In the genomic region with DNA sequence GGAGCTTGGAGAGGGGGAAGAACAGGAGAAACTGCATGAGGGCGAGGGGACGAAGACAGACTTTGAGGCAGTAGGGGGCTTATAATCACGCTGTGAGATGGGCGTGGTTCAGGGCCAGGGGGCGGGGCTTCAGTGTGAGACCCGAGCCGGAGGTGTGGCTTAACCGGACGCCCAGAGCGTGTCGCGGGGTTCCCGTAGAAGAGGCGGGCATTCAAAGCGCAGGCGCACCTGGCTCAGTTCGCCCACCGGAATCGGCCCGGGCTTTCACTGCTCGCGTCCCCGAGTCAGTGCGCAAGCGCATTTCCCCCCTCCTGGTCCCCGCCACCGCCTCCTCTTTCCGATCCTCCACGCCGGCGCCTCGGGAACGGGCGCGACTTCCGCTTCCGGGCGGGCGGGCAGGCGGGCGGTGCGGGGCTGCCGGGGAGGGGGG, we compare ENCODE assay signal across 1 cellular context.
TF ChIP-seq lines count a peak whose summit lies in the region.

No MANE protein-coding gene starts in this region.

TF ChIP-seq in K562, 482 proteins besides CTCF, POLR2A, EP300 and RAD21 (continued from another document and continues in another):
- TF ChIP-seq, protein P1, sequence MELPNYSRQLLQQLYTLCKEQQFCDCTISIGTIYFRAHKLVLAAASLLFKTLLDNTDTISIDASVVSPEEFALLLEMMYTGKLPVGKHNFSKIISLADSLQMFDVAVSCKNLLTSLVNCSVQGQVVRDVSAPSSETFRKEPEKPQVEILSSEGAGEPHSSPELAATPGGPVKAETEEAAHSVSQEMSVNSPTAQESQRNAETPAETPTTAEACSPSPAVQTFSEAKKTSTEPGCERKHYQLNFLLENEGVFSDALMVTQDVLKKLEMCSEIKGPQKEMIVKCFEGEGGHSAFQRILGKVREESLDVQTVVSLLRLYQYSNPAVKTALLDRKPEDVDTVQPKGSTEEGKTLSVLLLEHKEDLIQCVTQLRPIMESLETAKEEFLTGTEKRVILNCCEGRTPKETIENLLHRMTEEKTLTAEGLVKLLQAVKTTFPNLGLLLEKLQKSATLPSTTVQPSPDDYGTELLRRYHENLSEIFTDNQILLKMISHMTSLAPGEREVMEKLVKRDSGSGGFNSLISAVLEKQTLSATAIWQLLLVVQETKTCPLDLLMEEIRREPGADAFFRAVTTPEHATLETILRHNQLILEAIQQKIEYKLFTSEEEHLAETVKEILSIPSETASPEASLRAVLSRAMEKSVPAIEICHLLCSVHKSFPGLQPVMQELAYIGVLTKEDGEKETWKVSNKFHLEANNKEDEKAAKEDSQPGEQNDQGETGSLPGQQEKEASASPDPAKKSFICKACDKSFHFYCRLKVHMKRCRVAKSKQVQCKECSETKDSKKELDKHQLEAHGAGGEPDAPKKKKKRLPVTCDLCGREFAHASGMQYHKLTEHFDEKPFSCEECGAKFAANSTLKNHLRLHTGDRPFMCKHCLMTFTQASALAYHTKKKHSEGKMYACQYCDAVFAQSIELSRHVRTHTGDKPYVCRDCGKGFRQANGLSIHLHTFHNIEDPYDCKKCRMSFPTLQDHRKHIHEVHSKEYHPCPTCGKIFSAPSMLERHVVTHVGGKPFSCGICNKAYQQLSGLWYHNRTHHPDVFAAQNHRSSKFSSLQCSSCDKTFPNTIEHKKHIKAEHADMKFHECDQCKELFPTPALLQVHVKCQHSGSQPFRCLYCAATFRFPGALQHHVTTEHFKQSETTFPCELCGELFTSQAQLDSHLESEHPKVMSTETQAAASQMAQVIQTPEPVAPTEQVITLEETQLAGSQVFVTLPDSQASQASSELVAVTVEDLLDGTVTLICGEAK (IDR thresholded peaks at IDR 0.05): peak; percentile 89
- TF ChIP-seq, protein P1 (CRISPR knock-in tag; IDR thresholded peaks at IDR 0.05): no peak
- TF ChIP-seq ZFP91 (CRISPR knock-in tag; IDR thresholded peaks at IDR 0.05): no peak
- no peak for TF ChIP-seq PHF21A (IDR thresholded peaks at IDR 0.05; ENCODE audit: borderline replicate concordance, low read depth)
- no peak for TF ChIP-seq ZNF695 (CRISPR knock-in tag; IDR thresholded peaks at IDR 0.05)
- peak; percentile 68 for TF ChIP-seq EGR1 (conservative IDR thresholded peaks at IDR 0.05)
- TF ChIP-seq MAFG (tag; conservative IDR thresholded peaks at IDR 0.05): no peak
- TF ChIP-seq FOXK1 (CRISPR knock-in tag; IDR thresholded peaks at IDR 0.05; ENCODE audit: borderline replicate concordance): no peak
- no peak for TF ChIP-seq GTF2F1 (IDR thresholded peaks at IDR 0.05; ENCODE audit: low read depth, low read length)
- no peak for TF ChIP-seq STAG1 (CRISPR knock-in tag; IDR thresholded peaks at IDR 0.05; ENCODE audit: borderline replicate concordance)
- TF ChIP-seq SMAD1 (IDR thresholded peaks at IDR 0.05; ENCODE audit: low read depth, low read length, partially characterized antibody): no peak
- no peak for TF ChIP-seq IRF2 (CRISPR knock-in tag; IDR thresholded peaks at IDR 0.05)
- TF ChIP-seq MEIS2 (IDR thresholded peaks at IDR 0.05; ENCODE audit: partially characterized antibody): peak; percentile 81
- TF ChIP-seq, protein P2, sequence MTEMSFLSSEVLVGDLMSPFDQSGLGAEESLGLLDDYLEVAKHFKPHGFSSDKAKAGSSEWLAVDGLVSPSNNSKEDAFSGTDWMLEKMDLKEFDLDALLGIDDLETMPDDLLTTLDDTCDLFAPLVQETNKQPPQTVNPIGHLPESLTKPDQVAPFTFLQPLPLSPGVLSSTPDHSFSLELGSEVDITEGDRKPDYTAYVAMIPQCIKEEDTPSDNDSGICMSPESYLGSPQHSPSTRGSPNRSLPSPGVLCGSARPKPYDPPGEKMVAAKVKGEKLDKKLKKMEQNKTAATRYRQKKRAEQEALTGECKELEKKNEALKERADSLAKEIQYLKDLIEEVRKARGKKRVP (CRISPR knock-in tag; IDR thresholded peaks at IDR 0.05): no peak
- no peak for TF ChIP-seq ZNF668 (CRISPR knock-in tag; IDR thresholded peaks at IDR 0.05)
- TF ChIP-seq ILK (tag; IDR thresholded peaks at IDR 0.05; ENCODE audit: borderline replicate concordance, low read depth): no peak
- TF ChIP-seq PTTG1 (tag; IDR thresholded peaks at IDR 0.05; ENCODE audit: low read depth): no peak
- TF ChIP-seq KLF16 (IDR thresholded peaks at IDR 0.05): no peak
- peak; percentile 94 for TF ChIP-seq ELF1 (tag; IDR thresholded peaks at IDR 0.05)
- no peak for TF ChIP-seq ZBTB8A (IDR thresholded peaks at IDR 0.05; ENCODE audit: partially characterized antibody)
- TF ChIP-seq POU5F1 (IDR thresholded peaks at IDR 0.05; ENCODE audit: borderline replicate concordance, low read depth, low read length, partially characterized antibody): peak; percentile 27
- TF ChIP-seq HNRNPUL1 (IDR thresholded peaks at IDR 0.05; ENCODE audit: low read length): no peak
- no peak for TF ChIP-seq SIN3A (IDR thresholded peaks at IDR 0.05; ENCODE audit: borderline replicate concordance in 2 of 2, control insufficient read depth in 1 of 2, low read depth in 2 of 2, low read length in 2 of 2)
- TF ChIP-seq ZNF354B (CRISPR knock-in tag; IDR thresholded peaks at IDR 0.05): no peak
- no peak for TF ChIP-seq HBP1 (CRISPR knock-in tag; IDR thresholded peaks at IDR 0.05)
- TF ChIP-seq ZNF184 (CRISPR knock-in tag; IDR thresholded peaks at IDR 0.05): no peak
- TF ChIP-seq SMARCE1 (IDR thresholded peaks at IDR 0.05): no peak
- TF ChIP-seq, protein P3, sequence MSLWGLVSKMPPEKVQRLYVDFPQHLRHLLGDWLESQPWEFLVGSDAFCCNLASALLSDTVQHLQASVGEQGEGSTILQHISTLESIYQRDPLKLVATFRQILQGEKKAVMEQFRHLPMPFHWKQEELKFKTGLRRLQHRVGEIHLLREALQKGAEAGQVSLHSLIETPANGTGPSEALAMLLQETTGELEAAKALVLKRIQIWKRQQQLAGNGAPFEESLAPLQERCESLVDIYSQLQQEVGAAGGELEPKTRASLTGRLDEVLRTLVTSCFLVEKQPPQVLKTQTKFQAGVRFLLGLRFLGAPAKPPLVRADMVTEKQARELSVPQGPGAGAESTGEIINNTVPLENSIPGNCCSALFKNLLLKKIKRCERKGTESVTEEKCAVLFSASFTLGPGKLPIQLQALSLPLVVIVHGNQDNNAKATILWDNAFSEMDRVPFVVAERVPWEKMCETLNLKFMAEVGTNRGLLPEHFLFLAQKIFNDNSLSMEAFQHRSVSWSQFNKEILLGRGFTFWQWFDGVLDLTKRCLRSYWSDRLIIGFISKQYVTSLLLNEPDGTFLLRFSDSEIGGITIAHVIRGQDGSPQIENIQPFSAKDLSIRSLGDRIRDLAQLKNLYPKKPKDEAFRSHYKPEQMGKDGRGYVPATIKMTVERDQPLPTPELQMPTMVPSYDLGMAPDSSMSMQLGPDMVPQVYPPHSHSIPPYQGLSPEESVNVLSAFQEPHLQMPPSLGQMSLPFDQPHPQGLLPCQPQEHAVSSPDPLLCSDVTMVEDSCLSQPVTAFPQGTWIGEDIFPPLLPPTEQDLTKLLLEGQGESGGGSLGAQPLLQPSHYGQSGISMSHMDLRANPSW (CRISPR knock-in tag; IDR thresholded peaks at IDR 0.05): no peak
- TF ChIP-seq PHF8 (IDR thresholded peaks at IDR 0.05; ENCODE audit: borderline replicate concordance, low read length): peak; percentile 42; the same call in 1 of the 2 replicates
- no peak for TF ChIP-seq SNRNP70 (optimal IDR thresholded peaks at IDR 0.05; ENCODE audit: low read depth, low read length)
- TF ChIP-seq HNRNPL (IDR thresholded peaks at IDR 0.05; ENCODE audit: low read depth, low read length): no peak
- TF ChIP-seq YBX1 (IDR thresholded peaks at IDR 0.05): no peak
- no peak for TF ChIP-seq MXI1 (IDR thresholded peaks at IDR 0.05; ENCODE audit: low read depth, low read length)
- TF ChIP-seq KDM5B (IDR thresholded peaks at IDR 0.05; ENCODE audit: insufficient replicate concordance, low read depth, low read length): peak; percentile 7
- TF ChIP-seq MTA2 (IDR thresholded peaks at IDR 0.05; ENCODE audit: low read depth): no peak
- TF ChIP-seq KDM4B (IDR thresholded peaks at IDR 0.05; ENCODE audit: borderline replicate concordance in 2 of 2, low read depth in 1 of 2): 0 out of 4 replicates have a peak, but pooled peaks of 1 of the 2 experiments have one; percentile 74
- TF ChIP-seq NR2C2 (CRISPR knock-in tag; IDR thresholded peaks at IDR 0.05): no peak
- TF ChIP-seq NR2C2 (tag; IDR thresholded peaks at IDR 0.05): peak; percentile 88
- no peak for TF ChIP-seq XRCC5 (IDR thresholded peaks at IDR 0.05; ENCODE audit: low read depth, low read length)
- TF ChIP-seq ERF (CRISPR knock-in tag; IDR thresholded peaks at IDR 0.05): no peak
- TF ChIP-seq, protein P4, sequence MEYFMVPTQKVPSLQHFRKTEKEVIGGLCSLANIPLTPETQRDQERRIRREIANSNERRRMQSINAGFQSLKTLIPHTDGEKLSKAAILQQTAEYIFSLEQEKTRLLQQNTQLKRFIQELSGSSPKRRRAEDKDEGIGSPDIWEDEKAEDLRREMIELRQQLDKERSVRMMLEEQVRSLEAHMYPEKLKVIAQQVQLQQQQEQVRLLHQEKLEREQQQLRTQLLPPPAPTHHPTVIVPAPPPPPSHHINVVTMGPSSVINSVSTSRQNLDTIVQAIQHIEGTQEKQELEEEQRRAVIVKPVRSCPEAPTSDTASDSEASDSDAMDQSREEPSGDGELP (CRISPR knock-in tag; IDR thresholded peaks at IDR 0.05; ENCODE audit: borderline replicate concordance): no peak; the same call in 1 of the 2 replicates
- TF ChIP-seq, protein P5, sequence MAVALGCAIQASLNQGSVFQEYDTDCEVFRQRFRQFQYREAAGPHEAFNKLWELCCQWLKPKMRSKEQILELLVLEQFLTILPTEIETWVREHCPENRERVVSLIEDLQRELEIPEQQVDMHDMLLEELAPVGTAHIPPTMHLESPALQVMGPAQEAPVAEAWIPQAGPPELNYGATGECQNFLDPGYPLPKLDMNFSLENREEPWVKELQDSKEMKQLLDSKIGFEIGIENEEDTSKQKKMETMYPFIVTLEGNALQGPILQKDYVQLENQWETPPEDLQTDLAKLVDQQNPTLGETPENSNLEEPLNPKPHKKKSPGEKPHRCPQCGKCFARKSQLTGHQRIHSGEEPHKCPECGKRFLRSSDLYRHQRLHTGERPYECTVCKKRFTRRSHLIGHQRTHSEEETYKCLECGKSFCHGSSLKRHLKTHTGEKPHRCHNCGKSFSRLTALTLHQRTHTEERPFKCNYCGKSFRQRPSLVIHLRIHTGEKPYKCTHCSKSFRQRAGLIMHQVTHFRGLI (CRISPR knock-in tag; IDR thresholded peaks at IDR 0.05): no peak
- TF ChIP-seq TGIF2 (CRISPR knock-in tag; IDR thresholded peaks at IDR 0.05): no peak
- no peak for TF ChIP-seq THRB (CRISPR knock-in tag; conservative IDR thresholded peaks at IDR 0.05)
- no peak for TF ChIP-seq ZNF121 (CRISPR knock-in tag; conservative IDR thresholded peaks at IDR 0.05)
- peak; percentile 58 for TF ChIP-seq HNRNPLL (IDR thresholded peaks at IDR 0.05; ENCODE audit: low read depth, low read length, poor library complexity, severe bottlenecking)
- no peak for TF ChIP-seq HDAC8 (tag; IDR thresholded peaks at IDR 0.05)
